In the genomic region with DNA sequence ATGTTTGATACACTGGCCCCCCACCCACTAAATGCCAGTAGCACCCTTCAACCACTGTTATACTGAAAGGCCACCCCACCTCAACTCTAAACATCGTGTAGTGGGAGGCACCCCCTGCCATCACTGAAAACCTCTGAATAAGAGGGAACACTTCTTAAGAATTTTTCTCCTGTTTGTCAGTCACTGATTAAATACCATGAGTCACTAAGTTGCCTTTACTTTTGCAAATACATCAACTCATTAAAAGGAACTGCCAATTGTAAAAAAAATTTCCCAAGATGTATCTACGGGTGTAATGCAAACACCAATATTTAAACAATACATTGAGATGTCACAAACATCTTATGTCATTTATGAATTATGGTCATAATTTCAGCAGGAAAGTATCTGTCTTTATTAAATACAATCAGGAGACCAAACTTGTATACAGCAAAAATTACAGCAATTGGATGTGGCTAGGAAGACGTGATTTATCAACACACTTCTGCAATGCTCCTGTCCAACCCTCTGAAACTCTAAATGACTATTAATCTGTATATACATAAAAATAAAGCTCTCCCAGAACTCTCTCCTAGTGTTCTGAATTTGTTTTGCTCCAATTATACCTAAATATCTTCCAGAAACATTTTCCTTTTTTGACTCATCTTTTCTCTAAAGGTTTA, we compare ENCODE assay signal across 16 cellular contexts.
A peak's percentile ranks its signal among the peaks of the same experiment; 100 is the strongest.
DNase-seq lines count a peak whose midpoint lies in the region; ATAC-seq and TF ChIP-seq lines count a peak whose summit lies in the region.
"Had no signal": no experiment of that assay in that cellular context is flagged by ENCODE, and none has a peak within 500 bp of the region (broad histone marks: within the 10 kb centered on the region; RNA-seq: fewer than 3 reads in every experiment).

No MANE protein-coding gene starts in this region.

- H3K27ac ChIP-seq in brain microvascular endothelial cell: peak overlapping the region; percentile 63
- no peak overlapping the region for H3K27ac ChIP-seq in left lung
- H3K27ac ChIP-seq: heart right ventricle, sigmoid colon, testis had no signal

- no peak overlapping the region for H3K4me3 ChIP-seq in brain microvascular endothelial cell (ENCODE audit: low read depth, low read length)
- no peak overlapping the region for H3K4me3 ChIP-seq in left lung
- H3K4me3 ChIP-seq: heart right ventricle, sigmoid colon, testis had no signal

- no peak for TF ChIP-seq CTCF in brain microvascular endothelial cell (IDR thresholded peaks at IDR 0.05; ENCODE audit: low read depth, low read length, missing control alignments)
- TF ChIP-seq CTCF in left lung (IDR thresholded peaks at IDR 0.05): no peak

- no peaks in the 10 kb centered on the region for H3K4me1 ChIP-seq in left lung
- H3K4me1 ChIP-seq: sigmoid colon, testis had no signal

- no peaks in the 10 kb centered on the region for H3K27me3 ChIP-seq in brain microvascular endothelial cell (replicated peaks)
- H3K27me3 ChIP-seq in left lung: no peaks in the 10 kb centered on the region
- H3K27me3 ChIP-seq: heart right ventricle, sigmoid colon, testis had no signal

- intact Hi-C loops in left lung (cut with DNase I): no loop called here

- in situ Hi-C loops in brain microvascular endothelial cell (cut with HindIII; ENCODE audit: low pct_ligation_motif_present, low sequenced_read_pairs): no loop called here

- no peaks in the 10 kb centered on the region for H3K9me3 ChIP-seq in left lung
- H3K9me3 ChIP-seq: heart right ventricle, sigmoid colon, testis had no signal

- ATAC-seq in left lung (peak; percentile 31), HG03439 (IDR thresholded peaks at IDR 0.05; ENCODE audit: unreplicated experiment) (no peak), GM18858 (IDR thresholded peaks at IDR 0.05; ENCODE audit: unreplicated experiment) (no peak)

- H3K36me3 ChIP-seq in brain microvascular endothelial cell (replicated peaks) (no peaks in the 10 kb centered on the region), left lung (no peaks in the 10 kb centered on the region)
- H3K36me3 ChIP-seq: sigmoid colon had no signal

- DNase-seq in Daoy (ENCODE audit: low read depth) (peak; percentile 55), LoVo (ENCODE audit: low spot score) (peak; percentile 30), brain microvascular endothelial cell (no peak), left lung (no peak), GM19240 (ENCODE audit: insufficient read length, low spot score) (no peak)
- no peak for DNase-seq in activated naive CD4-positive, alpha-beta T cell treated with Interleukin-2 at 50 U/mL for 16 hours
- DNase-seq: activated CD4-positive, alpha-beta T cell treated with anti-CD3 and anti-CD28 coated beads, Interleukin-2, amount 10 ng/mL, durations not matched to agents 7 days and 5 days; activated naive CD8-positive, alpha-beta T cell treated with anti-CD3 and anti-CD28 coated beads for 36 hours; activated T-cell treated with anti-CD3 and anti-CD28 coated beads, Interleukin-2, amount 50 U/mL, for 24 hours; NCI-H1048; sigmoid colon; stimulated activated CD4-positive, alpha-beta T cell treated with anti-CD3 and anti-CD28 coated beads, Interleukin-4, amount 100 ng/mL, for 24 hours; testis had no signal

Comparison
In these comparisons a context has a peak if more than half of its experiments do, and no peak if none do; other contexts are left out.
1. DNase-seq: peak in Daoy (single experiment) and LoVo (single experiment); none in brain microvascular endothelial cell (single experiment), left lung (0 of 2), activated naive CD4-positive, alpha-beta T cell treated with Interleukin-2 at 50 U/mL for 16 hours (single experiment) and GM19240 (single experiment).